Comparison of ENCODE assay signal across 10 cellular contexts in genomic region chrX:53084043-53084570, GRCh38.
DNase-seq lines count a peak whose midpoint lies in the region; ATAC-seq and TF ChIP-seq lines count a peak whose summit lies in the region.
"Had no signal": no experiment of that assay in that cellular context is flagged by ENCODE, and none has a peak within 500 bp of the region (broad histone marks: within the 10 kb centered on the region; RNA-seq: fewer than 3 reads in every experiment).

No MANE protein-coding gene starts in this region.

- peaks cover 72% of the 10 kb centered on the region for H3K9me3 Mint-ChIP-seq in nephron progenitor cell

- TF ChIP-seq CTCF in HFF-Myc (IDR thresholded peaks at IDR 0.05; ENCODE audit: low read depth, low read length, missing control alignments) (no peak), coronary artery (IDR thresholded peaks at IDR 0.05) (no peak), nephron progenitor cell (IDR thresholded peaks at IDR 0.05) (no peak)

- ATAC-seq in HG03025 (IDR thresholded peaks at IDR 0.05; ENCODE audit: low FRiP score, unreplicated experiment) (no peak), GM21447 (IDR thresholded peaks at IDR 0.05; ENCODE audit: unreplicated experiment) (no peak)
- ATAC-seq: K562 had no signal

- peaks cover 80% of the 10 kb centered on the region for H3K4me1 Mint-ChIP-seq in nephron progenitor cell

- H2AFZ ChIP-seq in ACC112 (ENCODE audit: low read length, unreplicated experiment): no peak overlapping the region

- H3K79me2 ChIP-seq in ACC112 (ENCODE audit: control insufficient read depth, insufficient read depth, low read length, unreplicated experiment): peaks cover 20% of the 10 kb centered on the region

- H3K36me3 Mint-ChIP-seq in nephron progenitor cell (ENCODE audit: low read depth): peaks cover 32% of the 10 kb centered on the region

- H3K27me3 ChIP-seq in ACC112 (ENCODE audit: insufficient read depth, low read length): no peaks in the 10 kb centered on the region

- no peak overlapping the region for H3K27ac ChIP-seq in ACC112 (ENCODE audit: low read depth, low read length)
- H3K27ac ChIP-seq in coronary artery: peak overlapping the region; percentile 94

- H3K4me1 ChIP-seq in ACC112 (ENCODE audit: control insufficient read depth, insufficient read depth, low read length, unreplicated experiment): peaks cover 24% of the 10 kb centered on the region

- H3K27me3 Mint-ChIP-seq in nephron progenitor cell (ENCODE audit: low read depth, poor library complexity): peaks cover 3% of the 10 kb centered on the region

- H3K27ac Mint-ChIP-seq in nephron progenitor cell: peak overlapping the region; percentile 27

- H3K4me3 ChIP-seq in ACC112 (ENCODE audit: low read depth, low read length): peak overlapping the region; percentile 90
- peak overlapping the region; percentile 70 for H3K4me3 ChIP-seq in HFF-Myc (replicated peaks; ENCODE audit: low read depth, low read length)
- H3K4me3 ChIP-seq in coronary artery: peak overlapping the region; percentile 77

- H3K4me3 Mint-ChIP-seq in nephron progenitor cell: peak overlapping the region; percentile 91

- H3K36me3 ChIP-seq in ACC112 (ENCODE audit: insufficient read depth, low read length): peaks cover 7% of the 10 kb centered on the region; the same call in 1 of the 2 replicates

- no peak for DNase-seq in HFF-Myc (ENCODE audit: extremely low read depth, low read depth)
- DNase-seq in coronary artery (ENCODE audit: low spot score): no peak
- no peak for DNase-seq in nephron progenitor cell
- no peak for DNase-seq in HuH-7.5 (ENCODE audit: low spot score)
- no peak for DNase-seq in NCI-H345 (lab: John Stamatoyannopoulos, UW)
- DNase-seq: NCI-H2227 treated with DMSO at 0.1 percent for 48 hours had no signal
